In genomic region chr12:132404435-132404855, GRCh38 we compare ENCODE assay signal across 17 cellular contexts.
DNase-seq lines count a peak whose midpoint lies in the region; ATAC-seq and TF ChIP-seq lines count a peak whose summit lies in the region.
"Had no signal": no experiment of that assay in that cellular context is flagged by ENCODE, and none has a peak within 500 bp of the region (broad histone marks: within the 10 kb centered on the region; RNA-seq: fewer than 3 reads in every experiment).

No MANE protein-coding gene starts in this region.

- H3K36me3 ChIP-seq in left ventricle myocardium inferior: no peaks in the 10 kb centered on the region
- H3K36me3 ChIP-seq in neuronal stem cell (replicated peaks in 1 of 2; ENCODE audit: control insufficient read depth in 2 of 2, insufficient read depth in 2 of 2, low read length in 2 of 2): no peaks in the 10 kb centered on the region

- no peak overlapping the region for H3K4me3 Mint-ChIP-seq in activated T-helper 2 cell treated with anti-CD3 and anti-CD28 coated beads, Interferon-gamma antibody, Interleukin-2, Interleukin-4, amounts not matched to agents 10 μg/mL and 5 μg/mL and 100 μg/mL, durations not matched to agents 14 hours and 24 hours and 36 hours (ENCODE audit: low read depth)
- H3K4me3 Mint-ChIP-seq: CD4-positive, alpha-beta memory T cell; GM23338; H9 had no signal

- no peaks in the 10 kb centered on the region for H3K4me1 Mint-ChIP-seq in activated T-helper 2 cell treated with anti-CD3 and anti-CD28 coated beads, Interferon-gamma antibody, Interleukin-2, Interleukin-4, amounts not matched to agents 10 μg/mL and 5 μg/mL and 100 μg/mL, durations not matched to agents 14 hours and 24 hours and 36 hours (ENCODE audit: low read depth)
- H3K4me1 Mint-ChIP-seq: CD4-positive, alpha-beta memory T cell; GM23338 had no signal

- peak overlapping the region; percentile 86 for H2AK5ac ChIP-seq in neuronal stem cell (ENCODE audit: low read depth, low read length)

- no peak overlapping the region for H3K9ac ChIP-seq in neuronal stem cell (ENCODE audit: low read depth, low read length, poor library complexity)

- H3K27ac ChIP-seq in left ventricle myocardium inferior (replicated peaks): no peak overlapping the region
- H3K27ac ChIP-seq in right cardiac atrium (ENCODE audit: low read length): no peak overlapping the region
- H3K27ac ChIP-seq in neuronal stem cell (replicated peaks; ENCODE audit: low read length): no peak overlapping the region

- H3K9me3 ChIP-seq in left ventricle myocardium inferior (replicated peaks) (no peaks in the 10 kb centered on the region), right cardiac atrium (ENCODE audit: control insufficient read depth, low read length) (no peaks in the 10 kb centered on the region), neuronal stem cell (replicated peaks in 1 of 2; ENCODE audit: control insufficient read depth in 2 of 2, insufficient read depth in 1 of 2, low read depth in 1 of 2, low read length in 2 of 2) (no peaks in the 10 kb centered on the region)

- H4K91ac ChIP-seq in neuronal stem cell (ENCODE audit: low read depth, low read length, poor library complexity): no peak overlapping the region

- H3K27me3 ChIP-seq in left ventricle myocardium inferior (ENCODE audit: low read depth) (peaks cover 96% of the 10 kb centered on the region), right cardiac atrium (ENCODE audit: control insufficient read depth, insufficient read depth) (no peaks in the 10 kb centered on the region), neuronal stem cell (ENCODE audit: control insufficient read depth in 3 of 3, insufficient read depth in 3 of 3, low read depth in 1 of 3, low read length in 3 of 3) (peaks cover 0 to 66% (median 0%) of the 10 kb centered on the region in 3 experiments)

- H4K8ac ChIP-seq in neuronal stem cell (ENCODE audit: low read depth, low read length): no peak overlapping the region

- no peak overlapping the region for H2BK5ac ChIP-seq in neuronal stem cell (ENCODE audit: low read length)

- no peak overlapping the region for H3K4me2 ChIP-seq in neuronal stem cell (ENCODE audit: insufficient read depth, low read length, poor library complexity, severe bottlenecking)
- H3K4me2 ChIP-seq: GM23338 had no signal

- DNase-seq in left ventricle myocardium inferior (peak; percentile 5), cardiac septum (ENCODE audit: low spot score) (no peak), right cardiac atrium (peak; percentile 5 to 32 (median 21)), neuronal stem cell (ENCODE audit: low spot score) (no peak), DMS114 treated with DMSO at 0.1 percent for 48 hours (lab: John Stamatoyannopoulos, UW; ENCODE audit: unreplicated experiment) (no peak)
- DNase-seq in activated T-helper 2 cell treated with anti-CD3 and anti-CD28 coated beads, Interferon-gamma antibody, Interleukin-2, Interleukin-4, amounts not matched to agents 10 μg/mL and 5 μg/mL and 100 μg/mL, durations not matched to agents 14 hours and 24 hours and 36 hours (ENCODE audit: low spot score): no peak
- DNase-seq: C1 segment of cervical spinal cord; CD4-positive, alpha-beta memory T cell; COR-L47; DMS79; EL; GDM1; H9 had no signal

- no peak overlapping the region for H3K4me3 ChIP-seq in left ventricle myocardium inferior
- no peak overlapping the region for H3K4me3 ChIP-seq in right cardiac atrium (ENCODE audit: low read length)
- no peak overlapping the region for H3K4me3 ChIP-seq in neuronal stem cell (ENCODE audit: low read length in 2 of 2)
- H3K4me3 ChIP-seq: GM12878, GM23338 had no signal

- H3K4me1 ChIP-seq in left ventricle myocardium inferior (no peaks in the 10 kb centered on the region), right cardiac atrium (ENCODE audit: control insufficient read depth, insufficient read depth, low read length) (no peaks in the 10 kb centered on the region), neuronal stem cell (ENCODE audit: control insufficient read depth in 2 of 2, insufficient read depth in 1 of 2, low read depth in 1 of 2, low read length in 2 of 2) (peaks cover 2 to 7% of the 10 kb centered on the region in 2 donors)

- no peak for TF ChIP-seq CTCF in left ventricle myocardium inferior (IDR thresholded peaks at IDR 0.05; ENCODE audit: borderline replicate concordance)

- 64% methylated on average over 7 of the region's 7 CpGs for WGBS in right cardiac atrium
- WGBS in neuronal stem cell (ENCODE audit: extremely low coverage in 2 of 2, insufficient read length in 2 of 2, insufficient replicate concordance in 1 of 2), 2 donors: no CpG with 5 or more reads among the region's 7 CpGs

- no peaks in the 10 kb centered on the region for H3K9me3 Mint-ChIP-seq in activated T-helper 2 cell treated with anti-CD3 and anti-CD28 coated beads, Interferon-gamma antibody, Interleukin-2, Interleukin-4, amounts not matched to agents 10 μg/mL and 5 μg/mL and 100 μg/mL, durations not matched to agents 14 hours and 24 hours and 36 hours
- H3K9me3 Mint-ChIP-seq: CD4-positive, alpha-beta memory T cell; GM23338; H9 had no signal

- H3K23ac ChIP-seq in neuronal stem cell (ENCODE audit: low read depth, low read length, poor library complexity): peak overlapping the region; percentile 55

- intact Hi-C loops in left ventricle myocardium inferior (cut with micrococcal nuclease): no loop called here
- intact Hi-C loops in cardiac septum (cut with DNase I): no loop called here
- intact Hi-C loops in right cardiac atrium (cut with DNase I): no loop called here
- intact Hi-C loops in activated T-helper 2 cell treated with anti-CD3 and anti-CD28 coated beads, Interferon-gamma antibody, Interleukin-2, Interleukin-4, amounts not matched to agents 10 μg/mL and 5 μg/mL and 100 μg/mL, durations not matched to agents 14 hours and 24 hours and 36 hours (cut with micrococcal nuclease): no loop called here

- H2BK120ac ChIP-seq in neuronal stem cell (ENCODE audit: low read depth, low read length): no peak overlapping the region

- H3K79me1 ChIP-seq in neuronal stem cell (ENCODE audit: low read depth, low read length): peaks cover 3% of the 10 kb centered on the region

- H3K36me3 Mint-ChIP-seq in activated T-helper 2 cell treated with anti-CD3 and anti-CD28 coated beads, Interferon-gamma antibody, Interleukin-2, Interleukin-4, amounts not matched to agents 10 μg/mL and 5 μg/mL and 100 μg/mL, durations not matched to agents 14 hours and 24 hours and 36 hours (ENCODE audit: low read depth): no peaks in the 10 kb centered on the region
- H3K36me3 Mint-ChIP-seq: CD4-positive, alpha-beta memory T cell had no signal

- H2AFZ ChIP-seq in neuronal stem cell (ENCODE audit: low read length): no peak overlapping the region
- H2AFZ ChIP-seq: GM23338 had no signal

- ATAC-seq in right cardiac atrium (no peak), GM18867 (IDR thresholded peaks at IDR 0.05; ENCODE audit: unreplicated experiment) (no peak)
- ATAC-seq: GM12878, GM23338, HCT116 had no signal

- H3K4ac ChIP-seq in neuronal stem cell (ENCODE audit: low read length): no peak overlapping the region

- peak overlapping the region; percentile 85 for H2BK15ac ChIP-seq in neuronal stem cell (ENCODE audit: low read length)

- no peak overlapping the region for H3K27ac Mint-ChIP-seq in activated T-helper 2 cell treated with anti-CD3 and anti-CD28 coated beads, Interferon-gamma antibody, Interleukin-2, Interleukin-4, amounts not matched to agents 10 μg/mL and 5 μg/mL and 100 μg/mL, durations not matched to agents 14 hours and 24 hours and 36 hours
- H3K27ac Mint-ChIP-seq: CD4-positive, alpha-beta memory T cell; GM23338; H9 had no signal

- no peaks in the 10 kb centered on the region for H3K27me3 Mint-ChIP-seq in activated T-helper 2 cell treated with anti-CD3 and anti-CD28 coated beads, Interferon-gamma antibody, Interleukin-2, Interleukin-4, amounts not matched to agents 10 μg/mL and 5 μg/mL and 100 μg/mL, durations not matched to agents 14 hours and 24 hours and 36 hours (ENCODE audit: low read depth)

- no peak overlapping the region for H2BK12ac ChIP-seq in neuronal stem cell (ENCODE audit: low read length)

- H3K14ac ChIP-seq in neuronal stem cell (ENCODE audit: low read length): peak overlapping the region; percentile 31

- H3K18ac ChIP-seq in neuronal stem cell (ENCODE audit: low read length): peak overlapping the region; percentile 19

Comparison
In these comparisons a context has a peak if more than half of its experiments do, and no peak if none do; other contexts are left out.
1. DNase-seq: peak in left ventricle myocardium inferior (single experiment) and right cardiac atrium (3 of 3); none in cardiac septum (single experiment), neuronal stem cell (single experiment), activated T-helper 2 cell treated with anti-CD3 and anti-CD28 coated beads, Interferon-gamma antibody, Interleukin-2, Interleukin-4, amounts not matched to agents 10 μg/mL and 5 μg/mL and 100 μg/mL, durations not matched to agents 14 hours and 24 hours and 36 hours (single experiment) and DMS114 treated with DMSO at 0.1 percent for 48 hours (single experiment).